ENCODE assay signal across 22 cellular contexts in genomic region chr2:58514252-58514651, GRCh38.
DNase-seq lines count a peak whose midpoint lies in the region; ATAC-seq and TF ChIP-seq lines count a peak whose summit lies in the region.
"Had no signal": no experiment of that assay in that cellular context is flagged by ENCODE, and none has a peak within 500 bp of the region (broad histone marks: within the 10 kb centered on the region; RNA-seq: fewer than 3 reads in every experiment).

No MANE protein-coding gene starts in this region.

- H3K27ac ChIP-seq in vagina = no peak overlapping the region
- H3K27ac ChIP-seq: neutrophil, right lobe of liver, uterus had no signal

- H3K4me3 ChIP-seq in vagina = no peak overlapping the region
- H3K4me3 ChIP-seq: right lobe of liver, uterus had no signal

- DNase-seq in vagina (ENCODE audit: extremely low spot score in 2 of 2) (no peak), NCI-H69 (lab: John Stamatoyannopoulos, UW) (no peak), endothelial cell (ENCODE audit: low spot score) (no peak)
- DNase-seq: ACHN; activated effector memory CD4-positive, alpha-beta T cell treated with anti-CD3 and anti-CD28 coated beads, Interleukin-2, amount 50 U/mL, for 16 hours; CD4-positive, CD25-positive, alpha-beta regulatory T cell; effector memory CD8-positive, alpha-beta T cell; hypothalamus; kidney glomerular epithelial cell; NCI-H446 treated with DMSO at 0.1 percent for 48 hours; right lobe of liver; Right ventricle myocardium superior; T-helper 17 cell; uterus had no signal

- TF ChIP-seq CTCF in vagina (IDR thresholded peaks at IDR 0.05) = no peak
- no peak for TF ChIP-seq CTCF in endothelial cell (IDR thresholded peaks at IDR 0.05; ENCODE audit: unreplicated experiment)

- H3K4me3 Mint-ChIP-seq in endothelial cell (ENCODE audit: unreplicated experiment) = no peak overlapping the region
- H3K4me3 Mint-ChIP-seq: CD4-positive, CD25-positive, alpha-beta regulatory T cell; central memory CD8-positive, alpha-beta T cell; effector memory CD8-positive, alpha-beta T cell; mesothelial cell of epicardium; T-helper 17 cell had no signal

- intact Hi-C loops in vagina (cut with DNase I) = no loop called here

- H3K27me3 Mint-ChIP-seq in endothelial cell (ENCODE audit: unreplicated experiment) = peaks cover under 1% of the 10 kb centered on the region
- H3K27me3 Mint-ChIP-seq: CD4-positive, CD25-positive, alpha-beta regulatory T cell; central memory CD8-positive, alpha-beta T cell; effector memory CD8-positive, alpha-beta T cell; T-helper 17 cell had no signal

- H3K9me3 ChIP-seq in vagina = no peaks in the 10 kb centered on the region
- H3K9me3 ChIP-seq: neutrophil, right lobe of liver, uterus had no signal

- no peak for TF ChIP-seq POLR2A in vagina (IDR thresholded peaks at IDR 0.05)

- H3K36me3 Mint-ChIP-seq in endothelial cell (ENCODE audit: low read depth, unreplicated experiment) = no peaks in the 10 kb centered on the region
- H3K36me3 Mint-ChIP-seq: CD4-positive, CD25-positive, alpha-beta regulatory T cell; mesothelial cell of epicardium had no signal

- H3K27me3 ChIP-seq in vagina = no peaks in the 10 kb centered on the region
- H3K27me3 ChIP-seq: neutrophil, uterus had no signal

- ATAC-seq in GM18511 (IDR thresholded peaks at IDR 0.05; ENCODE audit: unreplicated experiment) (peak; percentile 69), GM19463 (IDR thresholded peaks at IDR 0.05; ENCODE audit: unreplicated experiment) (peak; percentile 80), HG02623 (IDR thresholded peaks at IDR 0.05; ENCODE audit: unreplicated experiment) (peak; percentile 91), HG03432 (IDR thresholded peaks at IDR 0.05; ENCODE audit: unreplicated experiment) (peak; percentile 65), HG03095 (IDR thresholded peaks at IDR 0.05; ENCODE audit: unreplicated experiment) (no peak)
- ATAC-seq: effector memory CD8-positive, alpha-beta T cell; right lobe of liver; T-helper 17 cell had no signal

- peaks cover 2% of the 10 kb centered on the region for H3K4me1 Mint-ChIP-seq in endothelial cell (ENCODE audit: unreplicated experiment)
- H3K4me1 Mint-ChIP-seq: CD4-positive, CD25-positive, alpha-beta regulatory T cell; central memory CD8-positive, alpha-beta T cell; mesothelial cell of epicardium; T-helper 17 cell had no signal

- H3K27ac Mint-ChIP-seq in endothelial cell (ENCODE audit: unreplicated experiment) = no peak overlapping the region
- H3K27ac Mint-ChIP-seq: CD4-positive, CD25-positive, alpha-beta regulatory T cell; effector memory CD8-positive, alpha-beta T cell; mesothelial cell of epicardium; T-helper 17 cell had no signal

- H3K9me3 Mint-ChIP-seq in endothelial cell (ENCODE audit: unreplicated experiment) = no peaks in the 10 kb centered on the region
- H3K9me3 Mint-ChIP-seq: central memory CD8-positive, alpha-beta T cell; effector memory CD8-positive, alpha-beta T cell; mesothelial cell of epicardium had no signal

- H3K36me3 ChIP-seq in vagina = no peaks in the 10 kb centered on the region
- H3K36me3 ChIP-seq: neutrophil, right lobe of liver, uterus had no signal

- H3K4me1 ChIP-seq in vagina = no peaks in the 10 kb centered on the region
- H3K4me1 ChIP-seq: right lobe of liver, uterus had no signal
